ENCODE assay signal across 8 cellular contexts in the genomic region with DNA sequence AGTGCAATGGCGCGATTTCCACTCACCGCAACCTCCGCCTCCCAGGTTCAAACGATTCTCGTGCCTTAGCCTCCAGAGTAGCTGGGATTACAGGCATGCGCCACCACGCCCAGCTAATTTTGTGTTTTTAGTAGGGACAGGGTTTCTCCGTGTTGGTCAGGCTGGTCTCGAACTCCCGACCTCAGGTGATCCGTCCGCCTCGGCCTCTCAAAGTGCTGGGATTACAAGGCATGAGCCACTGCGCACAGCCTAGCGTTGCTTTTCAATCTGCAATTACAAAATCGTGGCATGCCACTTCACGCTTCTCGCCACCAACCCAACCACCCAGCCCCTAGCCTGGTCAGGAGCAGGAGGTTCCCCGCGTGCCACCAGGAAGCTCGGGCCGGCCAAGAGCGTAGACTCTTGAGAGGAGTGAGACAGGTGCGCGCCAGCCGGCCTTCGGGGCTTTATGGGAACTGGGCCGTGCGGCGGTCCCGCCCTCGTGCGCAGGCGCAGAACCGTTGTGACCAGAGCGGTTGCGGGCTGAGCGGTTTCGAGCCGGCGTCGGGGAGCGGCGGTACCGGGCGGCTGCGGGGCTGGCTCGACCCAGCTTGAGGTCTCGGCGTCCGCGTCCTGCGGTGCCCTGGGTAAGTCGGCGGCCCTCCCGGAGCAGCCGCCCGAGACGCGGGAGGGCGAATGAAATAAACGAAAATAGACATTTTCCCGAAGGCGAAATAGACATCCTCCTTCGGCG. TPM values are rescaled to one million over a fixed set of nuclear protein-coding genes. Genes with fewer than 3 reads are reported as not detected.
DNase-seq lines count a peak whose midpoint lies in the region; ATAC-seq and TF ChIP-seq lines count a peak whose summit lies in the region.

ASRGL1 (plus strand) TSS at position 500 of the 733 bp plus-strand sequence. CDS start 530 bp downstream, outside the sequence.

- H3K9me3 ChIP-seq in right lobe of liver = no peaks in the 10 kb centered on the region

- DNase-seq in D341Med (ENCODE audit: low spot score) (peak; percentile 91), NCI-H510A (lab: John Stamatoyannopoulos, UW) (peak; percentile 88), dorsolateral prefrontal cortex (peak; percentile 83 to 94 (median 90)), right lobe of liver (peak; percentile 88 to 92 (median 91)), T1000 (lab: John Stamatoyannopoulos, UW) (no peak)
- peak; percentile 81 to 85 for DNase-seq in activated CD4-positive, alpha-beta T cell treated with anti-CD3 and anti-CD28 coated beads, Interleukin-2, amount 50 U/mL, for 48 hours
- peak; percentile 81 for DNase-seq in stimulated activated CD4-positive, alpha-beta T cell treated with anti-CD3 and anti-CD28 coated beads, Interleukin-4, amount 100 ng/mL, for 1 hour

- WGBS in right lobe of liver (ENCODE audit: insufficient coverage, low coverage, low lambda C conversion rate, missing lambda C conversion rate) = 23% methylated on average over 20 of the region's 67 CpGs

- intact Hi-C loops in dorsolateral prefrontal cortex (cut with DNase I) = loop anchor here in 1 of 2 donors (1.0 to 10.0 kb wide), 2 partner anchors 42 to 442 kb away; partner anchors contain the start of gene FADS3
- intact Hi-C loops in right lobe of liver (cut with DNase I) = no loop called here

- H3K4me1 ChIP-seq in right lobe of liver = peaks cover 0 to 29% (median 3%) of the 10 kb centered on the region in 4 donors

- H3K27me3 ChIP-seq in dorsolateral prefrontal cortex (no peaks in the 10 kb centered on the region), right lobe of liver (no peaks in the 10 kb centered on the region)

- H3K27ac ChIP-seq in dorsolateral prefrontal cortex (peak within 1 kb of the TSS; percentile 9 to 95 (median 88)), right lobe of liver (peak within 1 kb of the TSS in 1 of 3 donors; percentile 70)

- H3K36me3 ChIP-seq in right lobe of liver = no peaks in the 10 kb centered on the region

- H3K4me3 ChIP-seq in dorsolateral prefrontal cortex (peak within 1 kb of the TSS; percentile 63 to 97 (median 86)), right lobe of liver (peak within 1 kb of the TSS; percentile 63 to 77 (median 76))

- ATAC-seq in HG02798 (IDR thresholded peaks at IDR 0.05; ENCODE audit: poor library complexity, unreplicated experiment) (peak; percentile 78), right lobe of liver (peak; percentile 82 to 93 (median 91))

- TF ChIP-seq POLR2A in right lobe of liver (IDR thresholded peaks at IDR 0.05) = no peak

- peak in 40 of 56 donors; percentile 6 to 62 (median 33) for TF ChIP-seq CTCF in dorsolateral prefrontal cortex (IDR thresholded peaks at IDR 0.05 in 54 of 56, conservative IDR thresholded peaks at IDR 0.05 in 2 of 56; ENCODE audit: low read depth in 1 of 56, partially characterized antibody in 56 of 56)
- no peak for TF ChIP-seq CTCF in right lobe of liver (IDR thresholded peaks at IDR 0.05)

RNA-seq across cellular contexts. Expression of gene ASRGL1, which starts in this region (rescaled TPM):
- total RNA-seq in dorsolateral prefrontal cortex (100 to 1,000 TPM in 11 of 120 experiments, 10 to 100 TPM in 109; 53.3 to 207 (median 76.0) TPM), right lobe of liver (10 to 100 TPM in 1 of 6 experiments, 1 to 10 TPM in 5; 1.8 to 28.5 (median 4.7) TPM)

Comparison
In these comparisons a context has a peak if more than half of its experiments do, and no peak if none do; other contexts are left out.
1. CTCF ChIP-seq: peak in dorsolateral prefrontal cortex (40 of 56); none in right lobe of liver (0 of 4).